8 cellular contexts compared by ENCODE assay signal in genomic region chr5:117455236-117456233, GRCh38.
A peak's percentile ranks its signal among the peaks of the same experiment; 100 is the strongest.
DNase-seq lines count a peak whose midpoint lies in the region; ATAC-seq and TF ChIP-seq lines count a peak whose summit lies in the region.

No MANE protein-coding gene starts in this region.

- peak overlapping the region; percentile 85 for H3K4me3 Mint-ChIP-seq in endodermal cell

- TF ChIP-seq CTCF in endodermal cell (conservative IDR thresholded peaks at IDR 0.05) (peak; percentile 85), retinal pigment epithelial cell (conservative IDR thresholded peaks at IDR 0.05; ENCODE audit: low read depth, low read length) (peak; percentile 54)

- no peaks in the 10 kb centered on the region for H3K27me3 Mint-ChIP-seq in endodermal cell (ENCODE audit: insufficient read depth)

- H3K27ac ChIP-seq in endodermal cell (ENCODE audit: low read depth, low read length) (no peak overlapping the region), SJCRH30 (no peak overlapping the region)

- no peaks in the 10 kb centered on the region for H3K36me3 ChIP-seq in endodermal cell (ENCODE audit: control insufficient read depth, insufficient read depth, low read length)
- H3K36me3 ChIP-seq in SJCRH30: no peaks in the 10 kb centered on the region

- H3K4me3 ChIP-seq in endodermal cell (ENCODE audit: low read length): no peak overlapping the region
- peak overlapping the region; percentile 42 for H3K4me3 ChIP-seq in retinal pigment epithelial cell (ENCODE audit: low read length)
- no peak overlapping the region for H3K4me3 ChIP-seq in SJCRH30

- H3K9me3 Mint-ChIP-seq in endodermal cell: no peaks in the 10 kb centered on the region

- H3K36me3 Mint-ChIP-seq in endodermal cell (ENCODE audit: low read depth): no peaks in the 10 kb centered on the region

- ATAC-seq in HG02623 (IDR thresholded peaks at IDR 0.05; ENCODE audit: unreplicated experiment): peak; percentile 21

- WGBS in endodermal cell (ENCODE audit: insufficient coverage in 1 of 2, insufficient read length in 1 of 2), 2 experiments: 91 to 93% methylated on average over 10 to 21 of the region's 21 CpGs

- peaks cover 2% of the 10 kb centered on the region for H3K4me1 Mint-ChIP-seq in endodermal cell

- peak; percentile 3 to 7 for DNase-seq in activated CD4-positive, alpha-beta T cell treated with anti-CD3 and anti-CD28 coated beads, Interleukin-2, amount 50 U/mL, for 48 hours
- DNase-seq in activated CD4-positive, alpha-beta T cell treated with anti-CD3 and anti-CD28 coated beads, Interleukin-2, amount 50 U/mL, for 4 hours: no peak
- DNase-seq in NCI-H69 (lab: John Stamatoyannopoulos, UW) (peak; percentile 44), endodermal cell (peak; percentile 89), retinal pigment epithelial cell (ENCODE audit: low read depth) (no peak), SJCRH30 (no peak), DMS153 treated with DMSO at 0.1 percent for 48 hours (lab: John Stamatoyannopoulos, UW; ENCODE audit: unreplicated experiment) (no peak)

- no peaks in the 10 kb centered on the region for H3K27me3 ChIP-seq in endodermal cell (ENCODE audit: control insufficient read depth, insufficient read depth, low read length, poor library complexity, severe bottlenecking)
- H3K27me3 ChIP-seq in SJCRH30: no peaks in the 10 kb centered on the region

- H3K4me1 ChIP-seq in endodermal cell (ENCODE audit: control insufficient read depth, insufficient read depth, low read length) (no peaks in the 10 kb centered on the region), SJCRH30 (no peaks in the 10 kb centered on the region)

- H3K9me3 ChIP-seq in endodermal cell (ENCODE audit: control insufficient read depth, low read length): no peaks in the 10 kb centered on the region
- H3K9me3 ChIP-seq in SJCRH30 (replicated peaks): no peaks in the 10 kb centered on the region

- peak overlapping the region; percentile 72 for H3K27ac Mint-ChIP-seq in endodermal cell

- no peak overlapping the region for H3K9ac ChIP-seq in endodermal cell (ENCODE audit: extremely low read depth, low read length, poor library complexity, severe bottlenecking)

Comparison
In these comparisons a context has a peak if more than half of its experiments do, and no peak if none do; other contexts are left out.
1. DNase-seq: peak in activated CD4-positive, alpha-beta T cell treated with anti-CD3 and anti-CD28 coated beads, Interleukin-2, amount 50 U/mL, for 48 hours (2 of 2), NCI-H69 (single experiment) and endodermal cell (single experiment); none in activated CD4-positive, alpha-beta T cell treated with anti-CD3 and anti-CD28 coated beads, Interleukin-2, amount 50 U/mL, for 4 hours (0 of 2), retinal pigment epithelial cell (single experiment), SJCRH30 (0 of 2) and DMS153 treated with DMSO at 0.1 percent for 48 hours (single experiment).